Comparison of ENCODE assay signal across 1 cellular context in the genomic region with DNA sequence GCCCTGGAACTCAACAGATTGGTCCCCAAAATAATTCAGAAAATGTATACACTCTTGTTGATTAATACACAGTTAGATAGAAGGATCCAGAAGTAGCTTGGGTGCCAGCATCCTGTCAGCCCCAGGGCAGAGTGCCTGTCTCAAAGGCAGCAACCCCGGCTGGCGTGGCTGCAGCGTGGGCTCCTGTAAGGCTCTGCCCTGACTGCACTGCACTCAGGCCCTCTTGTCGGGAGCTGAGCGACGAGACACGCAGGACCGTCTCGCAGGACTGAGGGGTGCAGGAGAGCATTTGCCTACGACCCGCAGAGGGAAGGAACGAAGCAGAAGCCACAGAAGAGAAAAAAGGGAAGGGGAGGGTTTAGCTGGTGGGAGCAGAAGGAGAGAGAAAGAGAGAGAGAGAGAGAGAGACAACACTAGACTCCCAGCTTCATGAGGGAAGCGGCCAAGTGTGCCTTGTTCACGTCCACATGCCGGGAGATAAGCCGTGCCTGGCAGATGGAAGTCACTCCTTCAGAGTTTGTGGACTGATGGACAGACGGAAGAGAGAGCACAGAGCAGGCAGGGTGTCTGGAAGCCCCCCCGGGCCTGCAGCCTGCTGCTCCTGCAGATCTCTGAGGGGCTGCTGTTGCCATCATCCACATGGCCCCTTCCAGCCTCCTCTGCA.
TF ChIP-seq lines count a peak whose summit lies in the region.

No MANE protein-coding gene starts in this region.

TF ChIP-seq in WTC11, 78 proteins besides CTCF, POLR2A, EP300 and RAD21 (continued from another document):
- TF ChIP-seq, protein P1, sequence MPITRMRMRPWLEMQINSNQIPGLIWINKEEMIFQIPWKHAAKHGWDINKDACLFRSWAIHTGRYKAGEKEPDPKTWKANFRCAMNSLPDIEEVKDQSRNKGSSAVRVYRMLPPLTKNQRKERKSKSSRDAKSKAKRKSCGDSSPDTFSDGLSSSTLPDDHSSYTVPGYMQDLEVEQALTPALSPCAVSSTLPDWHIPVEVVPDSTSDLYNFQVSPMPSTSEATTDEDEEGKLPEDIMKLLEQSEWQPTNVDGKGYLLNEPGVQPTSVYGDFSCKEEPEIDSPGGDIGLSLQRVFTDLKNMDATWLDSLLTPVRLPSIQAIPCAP (CRISPR knock-in tag; IDR thresholded peaks at IDR 0.05), result no peak
- TF ChIP-seq, protein P2, sequence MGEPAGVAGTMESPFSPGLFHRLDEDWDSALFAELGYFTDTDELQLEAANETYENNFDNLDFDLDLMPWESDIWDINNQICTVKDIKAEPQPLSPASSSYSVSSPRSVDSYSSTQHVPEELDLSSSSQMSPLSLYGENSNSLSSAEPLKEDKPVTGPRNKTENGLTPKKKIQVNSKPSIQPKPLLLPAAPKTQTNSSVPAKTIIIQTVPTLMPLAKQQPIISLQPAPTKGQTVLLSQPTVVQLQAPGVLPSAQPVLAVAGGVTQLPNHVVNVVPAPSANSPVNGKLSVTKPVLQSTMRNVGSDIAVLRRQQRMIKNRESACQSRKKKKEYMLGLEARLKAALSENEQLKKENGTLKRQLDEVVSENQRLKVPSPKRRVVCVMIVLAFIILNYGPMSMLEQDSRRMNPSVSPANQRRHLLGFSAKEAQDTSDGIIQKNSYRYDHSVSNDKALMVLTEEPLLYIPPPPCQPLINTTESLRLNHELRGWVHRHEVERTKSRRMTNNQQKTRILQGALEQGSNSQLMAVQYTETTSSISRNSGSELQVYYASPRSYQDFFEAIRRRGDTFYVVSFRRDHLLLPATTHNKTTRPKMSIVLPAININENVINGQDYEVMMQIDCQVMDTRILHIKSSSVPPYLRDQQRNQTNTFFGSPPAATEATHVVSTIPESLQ (CRISPR knock-in tag; IDR thresholded peaks at IDR 0.05), result no peak
- TF ChIP-seq, protein P3, sequence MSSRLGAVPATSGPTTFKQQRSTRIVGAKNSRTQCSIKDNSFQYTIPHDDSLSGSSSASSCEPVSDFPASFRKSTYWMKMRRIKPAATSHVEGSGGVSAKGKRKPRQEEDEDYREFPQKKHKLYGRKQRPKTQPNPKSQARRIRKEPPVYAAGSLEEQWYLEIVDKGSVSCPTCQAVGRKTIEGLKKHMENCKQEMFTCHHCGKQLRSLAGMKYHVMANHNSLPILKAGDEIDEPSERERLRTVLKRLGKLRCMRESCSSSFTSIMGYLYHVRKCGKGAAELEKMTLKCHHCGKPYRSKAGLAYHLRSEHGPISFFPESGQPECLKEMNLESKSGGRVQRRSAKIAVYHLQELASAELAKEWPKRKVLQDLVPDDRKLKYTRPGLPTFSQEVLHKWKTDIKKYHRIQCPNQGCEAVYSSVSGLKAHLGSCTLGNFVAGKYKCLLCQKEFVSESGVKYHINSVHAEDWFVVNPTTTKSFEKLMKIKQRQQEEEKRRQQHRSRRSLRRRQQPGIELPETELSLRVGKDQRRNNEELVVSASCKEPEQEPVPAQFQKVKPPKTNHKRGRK (CRISPR knock-in tag; IDR thresholded peaks at IDR 0.05; ENCODE audit: borderline replicate concordance), result no peak
- no peak for TF ChIP-seq NFATC4 (CRISPR knock-in tag; IDR thresholded peaks at IDR 0.05)
TF ChIP-seq in WTC11: peak in this region for 0.
